In genomic region chr3:87900061-87900460, GRCh38 we compare ENCODE assay signal across 10 cellular contexts.
DNase-seq lines count a peak whose midpoint lies in the region; ATAC-seq and TF ChIP-seq lines count a peak whose summit lies in the region.
"Had no signal": no experiment of that assay in that cellular context is flagged by ENCODE, and none has a peak within 500 bp of the region (broad histone marks: within the 10 kb centered on the region; RNA-seq: fewer than 3 reads in every experiment).

No MANE protein-coding gene starts in this region.

- H3K9me3 Mint-ChIP-seq in stimulated activated memory B cell treated with anti-CD40 and anti-IgM and Interleukin-4, amounts not matched to agents 10 μg/mL and 1 μg/mL and 100 μg/mL, for 72 hours: no peaks in the 10 kb centered on the region

- CTCF ChIA-PET in BJ (lab: Yijun Ruan, JAX): no interaction called here

- H3K4me3 ChIP-seq in BJ (ENCODE audit: low read depth, low read length): no peak overlapping the region
- H3K4me3 ChIP-seq in RWPE2 (ENCODE audit: severe bottlenecking): no peak overlapping the region
- H3K4me3 ChIP-seq in foreskin fibroblast (ENCODE audit: low read depth in 1 of 2, low read length in 2 of 2): no peak overlapping the region
- H3K4me3 ChIP-seq in coronary artery: no peak overlapping the region

- ATAC-seq in GM21390 (IDR thresholded peaks at IDR 0.05; ENCODE audit: unreplicated experiment) (peak; percentile 58), RWPE2 (ENCODE audit: low read depth) (no peak), HG03045 (IDR thresholded peaks at IDR 0.05; ENCODE audit: unreplicated experiment) (no peak)
- no peak for ATAC-seq in stimulated activated memory B cell treated with anti-CD40 and anti-IgM and Interleukin-4, amounts not matched to agents 10 μg/mL and 1 μg/mL and 100 μg/mL, for 72 hours

- no peaks in the 10 kb centered on the region for H3K9me3 ChIP-seq in RWPE2 (ENCODE audit: severe bottlenecking)
- H3K9me3 ChIP-seq: neutrophil had no signal

- no peaks in the 10 kb centered on the region for H3K36me3 Mint-ChIP-seq in stimulated activated memory B cell treated with anti-CD40 and anti-IgM and Interleukin-4, amounts not matched to agents 10 μg/mL and 1 μg/mL and 100 μg/mL, for 72 hours

- H3K27ac ChIP-seq in RWPE2 (ENCODE audit: poor library complexity, severe bottlenecking) (no peak overlapping the region), coronary artery (no peak overlapping the region)
- H3K27ac ChIP-seq: neutrophil had no signal

- no peak for DNase-seq in BJ (ENCODE audit: low read depth)
- no peak for DNase-seq in RWPE2 (ENCODE audit: low spot score)
- peak; percentile 14 for DNase-seq in iPS-NIHi11 (ENCODE audit: low spot score)
- no peak for DNase-seq in foreskin fibroblast
- DNase-seq in coronary artery (ENCODE audit: low spot score): no peak
- DNase-seq: activated CD8-positive, alpha-beta memory T cell treated with anti-CD3 and anti-CD28 coated beads for 24 hours had no signal

- H3K4me1 ChIP-seq in RWPE2 (ENCODE audit: insufficient read depth, poor library complexity, severe bottlenecking): no peaks in the 10 kb centered on the region

- no peak overlapping the region for H3K27ac Mint-ChIP-seq in stimulated activated memory B cell treated with anti-CD40 and anti-IgM and Interleukin-4, amounts not matched to agents 10 μg/mL and 1 μg/mL and 100 μg/mL, for 72 hours

- TF ChIP-seq CTCF in BJ (IDR thresholded peaks at IDR 0.05; ENCODE audit: insufficient read depth, low read depth, low read length) (peak; percentile 20; the same call in 1 of the 2 replicates), RWPE2 (IDR thresholded peaks at IDR 0.05; ENCODE audit: poor library complexity, severe bottlenecking) (peak; percentile 28), foreskin fibroblast (IDR thresholded peaks at IDR 0.05; ENCODE audit: low read depth, low read length) (no peak), coronary artery (IDR thresholded peaks at IDR 0.05) (no peak)

- H3K4me3 Mint-ChIP-seq in stimulated activated memory B cell treated with anti-CD40 and anti-IgM and Interleukin-4, amounts not matched to agents 10 μg/mL and 1 μg/mL and 100 μg/mL, for 72 hours: no peak overlapping the region

- H3K27me3 ChIP-seq in BJ (ENCODE audit: control insufficient read depth, insufficient read depth, low read length) (no peaks in the 10 kb centered on the region), RWPE2 (ENCODE audit: insufficient read depth, poor library complexity, severe bottlenecking) (no peaks in the 10 kb centered on the region)
- H3K27me3 ChIP-seq: neutrophil had no signal

- H3K36me3 ChIP-seq in BJ (ENCODE audit: control insufficient read depth, insufficient read depth, low read length): no peaks in the 10 kb centered on the region
- H3K36me3 ChIP-seq in RWPE2 (ENCODE audit: low read depth): no peaks in the 10 kb centered on the region
- H3K36me3 ChIP-seq: neutrophil had no signal

- no peaks in the 10 kb centered on the region for H3K27me3 Mint-ChIP-seq in stimulated activated memory B cell treated with anti-CD40 and anti-IgM and Interleukin-4, amounts not matched to agents 10 μg/mL and 1 μg/mL and 100 μg/mL, for 72 hours

- POLR2A ChIA-PET in BJ (lab: Charles Lee): no interaction called here

- H3K4me1 Mint-ChIP-seq in stimulated activated memory B cell treated with anti-CD40 and anti-IgM and Interleukin-4, amounts not matched to agents 10 μg/mL and 1 μg/mL and 100 μg/mL, for 72 hours: no peaks in the 10 kb centered on the region

Comparison
In these comparisons a context has a peak if more than half of its experiments do, and no peak if none do; other contexts are left out.
1. CTCF ChIP-seq: peak in BJ (single experiment) and RWPE2 (single experiment); none in foreskin fibroblast (single experiment) and coronary artery (single experiment).